In genomic region chr21:45303111-45303615, GRCh38 we compare ENCODE assay signal across 22 cellular contexts. TPM values are rescaled to one million over a fixed set of nuclear protein-coding genes. Genes with fewer than 3 reads are reported as not detected.
A peak's percentile ranks its signal among the peaks of the same experiment; 100 is the strongest.
DNase-seq lines count a peak whose midpoint lies in the region; ATAC-seq, FAIRE-seq and TF ChIP-seq lines count a peak whose summit lies in the region.
"Had no signal": no experiment of that assay in that cellular context is flagged by ENCODE, and none has a peak within 500 bp of the region (broad histone marks: within the 10 kb centered on the region; RNA-seq: fewer than 3 reads in every experiment).

No MANE protein-coding gene starts in this region.

- peaks cover 7% of the 10 kb centered on the region for H3K79me2 ChIP-seq in astrocyte (ENCODE audit: insufficient read depth, low read length)

- TF ChIP-seq CTCF in astrocyte (IDR thresholded peaks at IDR 0.05; ENCODE audit: insufficient read depth, low read depth, low read length) (no peak), lung (IDR thresholded peaks at IDR 0.05; ENCODE audit: control extremely low read depth, extremely low read depth) (no peak), stomach (IDR thresholded peaks at IDR 0.05) (no peak)

- no peaks in the 10 kb centered on the region for H3K36me3 ChIP-seq in CD4-positive, alpha-beta memory T cell (ENCODE audit: insufficient read depth, low read length)
- H3K36me3 ChIP-seq in astrocyte (ENCODE audit: insufficient read depth, low read length) (no peaks in the 10 kb centered on the region), lung (ENCODE audit: control insufficient read depth in 2 of 2, insufficient read depth in 2 of 2, low read length in 2 of 2) (no peaks in the 10 kb centered on the region), stomach (no peaks in the 10 kb centered on the region)
- H3K36me3 ChIP-seq: ascending aorta had no signal

- FAIRE-seq in astrocyte (lab: Jason Lieb, UNC): no peak
- FAIRE-seq: GM18507, HTR-8/SVneo had no signal

- H3K9me3 ChIP-seq in CD4-positive, alpha-beta memory T cell (ENCODE audit: control insufficient read depth in 1 of 2, low read length in 2 of 2): no peaks in the 10 kb centered on the region
- no peaks in the 10 kb centered on the region for H3K9me3 ChIP-seq in astrocyte (ENCODE audit: insufficient read depth, low read depth, low read length)
- H3K9me3 ChIP-seq in lung (ENCODE audit: control insufficient read depth in 2 of 2, insufficient read depth in 1 of 2, low read length in 1 of 2): no peaks in the 10 kb centered on the region
- no peaks in the 10 kb centered on the region for H3K9me3 ChIP-seq in stomach
- H3K9me3 ChIP-seq: ascending aorta had no signal

- no peak for TF ChIP-seq EP300 in stomach (IDR thresholded peaks at IDR 0.05)

- DNase-seq in CD4-positive, alpha-beta memory T cell: no peak
- DNase-seq in astrocyte (ENCODE audit: low read depth): no peak
- no peak for DNase-seq in lung (ENCODE audit: low spot score)
- DNase-seq in stomach: no peak
- no peak for DNase-seq in activated CD4-positive, alpha-beta memory T cell treated with anti-CD3 and anti-CD28 coated beads, Interleukin-2, amount 10 ng/mL, durations not matched to agents 7 days and 5 days
- DNase-seq: activated CD8-positive, alpha-beta memory T cell treated with anti-CD3 and anti-CD28 coated beads for 24 hours; cortex of kidney; glutamatergic neuron; HCEC 1CT; NCI-H345; NK-92 treated with Interleukin-12 subunit alpha and Interleukin-12 subunit beta, amount 100 ng/mL, for 24 hours; stimulated activated CD4-positive, alpha-beta T cell treated with anti-CD3 and anti-CD28 coated beads, Interleukin-15, amount 100 ng/mL, for 24 hours had no signal

- no peaks in the 10 kb centered on the region for H3K9me3 Mint-ChIP-seq in CD4-positive, alpha-beta memory T cell
- no peaks in the 10 kb centered on the region for H3K9me3 Mint-ChIP-seq in astrocyte (ENCODE audit: unreplicated experiment)
- H3K9me3 Mint-ChIP-seq in activated CD4-positive, alpha-beta memory T cell treated with anti-CD3 and anti-CD28 coated beads, Interleukin-2, amount 10 ng/mL, durations not matched to agents 7 days and 5 days: no peaks in the 10 kb centered on the region
- H3K9me3 Mint-ChIP-seq: stimulated activated naive CD8-positive, alpha-beta T cell treated with anti-CD3 and anti-CD28 coated beads, Interleukin-15, Interleukin-2, amounts not matched to agents 100 ng/mL and 50 ng/mL, for 24 hours had no signal

- no peaks in the 10 kb centered on the region for H3K36me3 Mint-ChIP-seq in CD4-positive, alpha-beta memory T cell
- peaks cover 9% of the 10 kb centered on the region for H3K36me3 Mint-ChIP-seq in astrocyte (ENCODE audit: low read depth, unreplicated experiment)
- no peaks in the 10 kb centered on the region for H3K36me3 Mint-ChIP-seq in activated CD4-positive, alpha-beta memory T cell treated with anti-CD3 and anti-CD28 coated beads, Interleukin-2, amount 10 ng/mL, durations not matched to agents 7 days and 5 days (ENCODE audit: low read depth)

- intact Hi-C loops in CD4-positive, alpha-beta memory T cell (cut with micrococcal nuclease): no loop called here
- intact Hi-C loops in stomach (cut with DNase I; ENCODE audit: low total_unique reads): no loop called here

- no peak overlapping the region for H3K9ac ChIP-seq in astrocyte (ENCODE audit: low read length)

- peak overlapping the region in 3 of 7 donors; percentile 6 to 92 (median 91) for H3K27ac Mint-ChIP-seq in CD4-positive, alpha-beta memory T cell
- peak overlapping the region; percentile 7 for H3K27ac Mint-ChIP-seq in astrocyte (ENCODE audit: unreplicated experiment)
- H3K27ac Mint-ChIP-seq in activated CD4-positive, alpha-beta memory T cell treated with anti-CD3 and anti-CD28 coated beads, Interleukin-2, amount 10 ng/mL, durations not matched to agents 7 days and 5 days: no peak overlapping the region
- H3K27ac Mint-ChIP-seq: B cell; progenitor cell of endocrine pancreas; stimulated activated naive CD8-positive, alpha-beta T cell treated with anti-CD3 and anti-CD28 coated beads, Interleukin-15, Interleukin-2, amounts not matched to agents 100 ng/mL and 50 ng/mL, for 24 hours had no signal

- H3K4me3 ChIP-seq in CD4-positive, alpha-beta memory T cell (ENCODE audit: low read length in 2 of 2): no peak overlapping the region
- H3K4me3 ChIP-seq in astrocyte (ENCODE audit: insufficient read depth, low read depth, low read length) (no peak overlapping the region), lung (no peak overlapping the region), stomach (no peak overlapping the region)
- H3K4me3 ChIP-seq: ascending aorta had no signal

- peaks cover 0 to 3% of the 10 kb centered on the region in 2 donors for H3K27me3 Mint-ChIP-seq in CD4-positive, alpha-beta memory T cell
- H3K27me3 Mint-ChIP-seq in astrocyte (ENCODE audit: low read depth, unreplicated experiment): no peaks in the 10 kb centered on the region
- H3K27me3 Mint-ChIP-seq in activated CD4-positive, alpha-beta memory T cell treated with anti-CD3 and anti-CD28 coated beads, Interleukin-2, amount 10 ng/mL, durations not matched to agents 7 days and 5 days: no peaks in the 10 kb centered on the region
- H3K27me3 Mint-ChIP-seq: progenitor cell of endocrine pancreas; stimulated activated naive CD8-positive, alpha-beta T cell treated with anti-CD3 and anti-CD28 coated beads, Interleukin-15, Interleukin-2, amounts not matched to agents 100 ng/mL and 50 ng/mL, for 24 hours had no signal

- POLR2A ChIA-PET in CD4-positive, alpha-beta memory T cell (lab: Charles Lee; ENCODE audit: partially characterized antibody): interaction anchor here (1.1 kb wide), 2 partner anchors 17 to 19 kb away, joined by 3 to 6 read pairs; no protein-coding TSS in a partner anchor
- POLR2A ChIA-PET in activated CD4-positive, alpha-beta memory T cell treated with anti-CD3 and anti-CD28 coated beads, Interleukin-2, amount 10 ng/mL, durations not matched to agents 7 days and 5 days (lab: Charles Lee): no interaction called here

- H3K4me1 ChIP-seq in CD4-positive, alpha-beta memory T cell (ENCODE audit: insufficient read depth, low read length): peaks cover 37% of the 10 kb centered on the region
- H3K4me1 ChIP-seq in astrocyte (ENCODE audit: insufficient read depth, low read length): peaks cover 47% of the 10 kb centered on the region
- H3K4me1 ChIP-seq in lung (ENCODE audit: control insufficient read depth in 2 of 2, insufficient read depth in 2 of 2, low read length in 2 of 2): peaks cover 0 to 21% of the 10 kb centered on the region in 2 donors
- peaks cover 10 to 33% (median 27%) of the 10 kb centered on the region in 4 donors for H3K4me1 ChIP-seq in stomach

- no peak for TF ChIP-seq POLR2A in stomach (IDR thresholded peaks at IDR 0.05)

- peak overlapping the region; percentile 67 for H3K27ac ChIP-seq in CD4-positive, alpha-beta memory T cell (ENCODE audit: low read depth, low read length)
- H3K27ac ChIP-seq in astrocyte (ENCODE audit: low read depth, low read length) (no peak overlapping the region), lung (ENCODE audit: low read depth in 1 of 2, low read length in 1 of 2) (peak overlapping the region; percentile 17 to 93), stomach (peak overlapping the region in 4 of 5 donors; percentile 66 to 81 (median 76))
- H3K27ac ChIP-seq: RWPE1, VCaP had no signal

- H2AFZ ChIP-seq in astrocyte (ENCODE audit: low read depth, low read length): no peak overlapping the region

- WGBS in lung, 2 donors: 95 to 98% methylated on average over 21 of the region's 21 CpGs
- WGBS in stomach, 5 donors: 86 to 93% (median 91%) methylated on average over 10 to 21 of the region's 21 CpGs

- no peak overlapping the region for H3K4me3 Mint-ChIP-seq in CD4-positive, alpha-beta memory T cell
- no peak overlapping the region for H3K4me3 Mint-ChIP-seq in astrocyte (ENCODE audit: unreplicated experiment)
- H3K4me3 Mint-ChIP-seq in activated CD4-positive, alpha-beta memory T cell treated with anti-CD3 and anti-CD28 coated beads, Interleukin-2, amount 10 ng/mL, durations not matched to agents 7 days and 5 days: no peak overlapping the region
- H3K4me3 Mint-ChIP-seq: B cell; stimulated activated naive CD8-positive, alpha-beta T cell treated with anti-CD3 and anti-CD28 coated beads, Interleukin-15, Interleukin-2, amounts not matched to agents 100 ng/mL and 50 ng/mL, for 24 hours had no signal

- no peaks in the 10 kb centered on the region for H3K27me3 ChIP-seq in CD4-positive, alpha-beta memory T cell (ENCODE audit: insufficient read depth, low read length)
- H3K27me3 ChIP-seq in astrocyte (ENCODE audit: insufficient read depth, low read length) (no peaks in the 10 kb centered on the region), lung (ENCODE audit: control insufficient read depth, insufficient read depth) (no peaks in the 10 kb centered on the region), stomach (peaks cover 0 to 32% (median 4%) of the 10 kb centered on the region in 3 donors)
- H3K27me3 ChIP-seq: ascending aorta had no signal

- H4K20me1 ChIP-seq in astrocyte (ENCODE audit: insufficient read depth, low read length): no peaks in the 10 kb centered on the region

- CTCF ChIA-PET in CD4-positive, alpha-beta memory T cell (lab: Charles Lee; ENCODE audit: partially characterized antibody): interaction anchor here (2.3 kb wide), 1 partner anchor 11 kb away, joined by 9 read pairs; no protein-coding TSS in a partner anchor
- CTCF ChIA-PET in activated CD4-positive, alpha-beta memory T cell treated with anti-CD3 and anti-CD28 coated beads, Interleukin-2, amount 10 ng/mL, durations not matched to agents 7 days and 5 days (lab: Charles Lee): interaction anchor here (1.0 kb wide), 1 partner anchor 11 kb away, joined by 3 read pairs; no protein-coding TSS in a partner anchor

- peaks cover 0 to 5% (median 3%) of the 10 kb centered on the region in 4 donors for H3K4me1 Mint-ChIP-seq in CD4-positive, alpha-beta memory T cell
- peaks cover 54% of the 10 kb centered on the region for H3K4me1 Mint-ChIP-seq in astrocyte (ENCODE audit: low read depth, unreplicated experiment)
- H3K4me1 Mint-ChIP-seq in activated CD4-positive, alpha-beta memory T cell treated with anti-CD3 and anti-CD28 coated beads, Interleukin-2, amount 10 ng/mL, durations not matched to agents 7 days and 5 days: peaks cover 9% of the 10 kb centered on the region
- H3K4me1 Mint-ChIP-seq: B cell had no signal

- H3K4me2 ChIP-seq in astrocyte (ENCODE audit: low read length): no peak overlapping the region

- ATAC-seq in lung (ENCODE audit: insufficient read depth, low FRiP score): no peak
- no peak for ATAC-seq in SK-N-SH treated with all-trans-retinoic acid at 6 μM for 48 hours
- no peak for ATAC-seq in HG03571 (IDR thresholded peaks at IDR 0.05; ENCODE audit: unreplicated experiment)

TF ChIP-seq in SK-N-SH treated with all-trans-retinoic acid at 6 μM for 48 hours, 23 proteins besides CTCF, POLR2A, EP300 and RAD21 (continues in another document):
- TF ChIP-seq PPARA (CRISPR knock-in tag; IDR thresholded peaks at IDR 0.05; ENCODE audit: borderline replicate concordance) (no peak), GLIS3 (CRISPR knock-in tag; IDR thresholded peaks at IDR 0.05) (no peak)

RNA-seq across cellular contexts. Expression of gene POFUT2, which starts 15.5 kb away (rescaled TPM):
- 10 to 100 TPM; 40.1 to 40.8 TPM for total RNA-seq in CD4-positive, alpha-beta memory T cell
- polyA plus RNA-seq in CD4-positive, alpha-beta memory T cell: 1 to 10 TPM; 2.8 to 5.7 TPM
- total RNA-seq in astrocyte (109 and 119 TPM in 2 replicates), lung (10 to 100 TPM; 34.1 to 35.7 TPM), stomach (10 to 100 TPM; 19.2 to 34.2 (median 29.3) TPM)
- polyA plus RNA-seq in lung (10 to 100 TPM; 17.9 to 18.1 TPM), stomach (10 to 100 TPM in 1 of 3 donors, 1 to 10 TPM in 2; 7.4 to 15.9 (median 9.5) TPM)
- total RNA-seq in activated CD4-positive, alpha-beta memory T cell treated with anti-CD3 and anti-CD28 coated beads, Interleukin-2, amount 10 ng/mL, durations not matched to agents 7 days and 5 days: 10 to 100 TPM; 23.5 to 25.1 TPM
